In the genomic region with DNA sequence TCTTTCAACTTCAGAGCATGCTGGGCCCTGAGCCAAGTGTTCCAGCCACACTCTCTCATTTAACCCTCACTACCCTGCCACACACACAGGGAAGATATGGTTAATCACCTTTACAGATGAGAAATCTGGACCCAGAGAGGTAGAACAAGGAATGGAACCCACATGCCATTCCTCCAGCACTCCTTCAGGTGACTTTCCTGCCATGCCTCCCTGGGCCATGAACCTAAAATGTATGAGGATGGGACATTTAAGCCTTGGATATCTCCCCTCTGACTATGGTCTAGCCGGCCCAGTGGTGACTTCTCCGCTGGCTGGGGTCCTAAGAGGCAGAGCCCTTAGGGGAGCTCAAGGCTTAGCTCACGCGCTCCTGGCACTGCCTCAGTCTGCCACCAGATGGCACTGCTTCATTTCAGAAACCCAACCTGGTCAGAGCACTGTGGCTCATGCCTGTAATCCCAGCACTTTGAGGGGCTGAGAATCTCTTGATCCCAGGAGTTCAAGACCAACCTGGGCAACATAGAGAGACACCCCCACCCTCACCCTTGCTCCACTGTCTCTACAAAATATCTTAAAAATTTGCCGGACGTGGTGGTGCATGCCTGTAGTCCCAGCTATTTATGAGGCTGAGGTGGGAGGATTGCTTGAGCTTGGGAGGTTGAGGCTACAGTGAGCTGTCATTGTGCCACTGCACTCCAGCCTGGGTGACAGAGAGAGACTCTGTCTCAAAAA, we compare ENCODE assay signal across 8 cellular contexts. TPM values are rescaled to one million over a fixed set of nuclear protein-coding genes. Genes with fewer than 3 reads are reported as not detected.
A peak's percentile ranks its signal among the peaks of the same experiment; 100 is the strongest.
DNase-seq lines count a peak whose midpoint lies in the region; ATAC-seq and TF ChIP-seq lines count a peak whose summit lies in the region.

No MANE protein-coding gene starts in this region.

- H3K9me3 ChIP-seq in sigmoid colon, result no peaks in the 10 kb centered on the region

- intact Hi-C loops in sigmoid colon (cut with DNase I), result loop anchor here (1.0 to 5.0 kb wide), 7 partner anchors 37 to 885 kb away; a partner anchor contains a TSS

- peaks cover 19% of the 10 kb centered on the region for H3K4me1 Mint-ChIP-seq in T-helper 2 cell treated with Interferon-gamma antibody and Interleukin-4, amounts not matched to agents 5 μg/mL and 100 μg/mL, for 36 hours (ENCODE audit: low read depth)

- no peaks in the 10 kb centered on the region for H3K27me3 ChIP-seq in sigmoid colon

- H3K4me3 ChIP-seq in NB4 (ENCODE audit: low read depth, low read length) (no peak overlapping the region), sigmoid colon (no peak overlapping the region)

- H3K27ac ChIP-seq in sigmoid colon, result peak overlapping the region in 2 of 4 donors; percentile 14 to 100

- no peak for TF ChIP-seq POLR2A in NB4 (IDR thresholded peaks at IDR 0.05; ENCODE audit: extremely low read depth, insufficient read length)
- TF ChIP-seq POLR2A in sigmoid colon (IDR thresholded peaks at IDR 0.05), result no peak

- WGBS in sigmoid colon, 2 donors, result 9 to 20% methylated on average over 6 of the region's 6 CpGs

- H3K4me3 Mint-ChIP-seq in T-helper 2 cell treated with Interferon-gamma antibody and Interleukin-4, amounts not matched to agents 5 μg/mL and 100 μg/mL, for 36 hours, result no peak overlapping the region

- no peak for TF ChIP-seq EP300 in sigmoid colon (IDR thresholded peaks at IDR 0.05)

- no peaks in the 10 kb centered on the region for H3K36me3 ChIP-seq in sigmoid colon

- DNase-seq in NCI-H524 (lab: John Stamatoyannopoulos, UW), result peak; percentile 5 to 75
- no peak for DNase-seq in NCI-H524 treated with DMSO at 0.1 percent for 48 hours (lab: John Stamatoyannopoulos, UW)
- DNase-seq in NB4 (ENCODE audit: low read depth), result peak; percentile 82
- peak; percentile 70 for DNase-seq in T-helper 2 cell treated with Interferon-gamma antibody and Interleukin-4, amounts not matched to agents 5 μg/mL and 100 μg/mL, for 36 hours (ENCODE audit: low spot score)
- peak in 56 of 58 donors; percentile 1 to 83 (median 50) for DNase-seq in anterior cingulate cortex (lab: John Stamatoyannopoulos, UW)
- DNase-seq in hepatic stellate cell (ENCODE audit: low spot score), result peak; percentile 55
- peak; percentile 88 for DNase-seq in sigmoid colon

- peak overlapping the region; percentile 97 for H3K27ac Mint-ChIP-seq in T-helper 2 cell treated with Interferon-gamma antibody and Interleukin-4, amounts not matched to agents 5 μg/mL and 100 μg/mL, for 36 hours

- no peaks in the 10 kb centered on the region for H3K9me3 Mint-ChIP-seq in T-helper 2 cell treated with Interferon-gamma antibody and Interleukin-4, amounts not matched to agents 5 μg/mL and 100 μg/mL, for 36 hours

- TF ChIP-seq CTCF in NB4 (IDR thresholded peaks at IDR 0.05; ENCODE audit: low read depth, low read length) (peak; percentile 88), sigmoid colon (IDR thresholded peaks at IDR 0.05) (peak; percentile 88 to 94 (median 92))

- H3K4me1 ChIP-seq in sigmoid colon, result peaks cover 0 to 20% (median 11%) of the 10 kb centered on the region in 4 donors

- no peaks in the 10 kb centered on the region for H3K36me3 Mint-ChIP-seq in T-helper 2 cell treated with Interferon-gamma antibody and Interleukin-4, amounts not matched to agents 5 μg/mL and 100 μg/mL, for 36 hours (ENCODE audit: low read depth)

- no peak for ATAC-seq in HG02970 (IDR thresholded peaks at IDR 0.05; ENCODE audit: low FRiP score, unreplicated experiment)

- H3K27me3 Mint-ChIP-seq in T-helper 2 cell treated with Interferon-gamma antibody and Interleukin-4, amounts not matched to agents 5 μg/mL and 100 μg/mL, for 36 hours (ENCODE audit: low read depth), result no peaks in the 10 kb centered on the region

RNA-seq across cellular contexts. Expression of a gene that starts 2.2 kb away (rescaled TPM):
- 10 to 100 TPM; 16.4 to 20.6 (median 19.1) TPM for total RNA-seq in sigmoid colon
- 10 to 100 TPM in 1 of 3 donors, 1 to 10 TPM in 2; 4.2 to 13.9 (median 4.8) TPM for polyA plus RNA-seq in sigmoid colon

RNA-seq across cellular contexts. Expression of a gene that starts 36.5 kb away (rescaled TPM):
- 10 to 100 TPM; 15.7 to 33.0 (median 24.7) TPM for total RNA-seq in sigmoid colon
- polyA plus RNA-seq in sigmoid colon, result 1 to 10 TPM in 2 of 3 donors, under 1 TPM in 1; 0.60 to 7.5 (median 1.6) TPM
